ENCODE assay signal across 8 cellular contexts in the genomic region with DNA sequence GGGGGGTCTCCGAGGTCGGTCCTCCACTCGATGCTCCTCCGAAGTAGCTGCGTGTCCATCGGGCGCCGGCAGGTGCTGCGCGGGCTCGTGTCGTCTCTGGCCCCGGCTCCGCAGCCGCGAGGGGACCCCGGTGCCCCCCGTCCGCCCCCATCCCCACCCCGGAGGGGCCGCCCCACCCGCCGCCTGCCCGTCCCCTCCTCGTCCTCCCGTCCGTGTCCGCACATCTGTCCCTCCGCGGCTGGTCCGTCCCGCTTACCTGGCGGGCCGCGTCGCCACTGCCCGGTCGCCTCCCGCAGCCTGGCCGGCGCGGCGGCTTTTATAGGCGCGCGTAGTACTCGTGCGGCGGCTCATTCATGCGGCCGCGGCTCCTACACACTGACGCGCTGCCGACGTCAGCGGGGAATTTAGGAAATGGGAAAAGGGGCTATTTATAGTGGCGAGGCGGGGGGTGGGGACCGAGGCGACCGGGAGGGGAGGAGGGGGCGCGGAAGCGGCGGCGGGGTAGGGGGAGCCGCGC. TPM values are rescaled to one million over a fixed set of nuclear protein-coding genes. Genes with fewer than 3 reads are reported as not detected.
DNase-seq lines count a peak whose midpoint lies in the region; ATAC-seq and TF ChIP-seq lines count a peak whose summit lies in the region.

No MANE protein-coding gene starts in this region.

- no peak overlapping the region for H3K9ac ChIP-seq in colonic mucosa (ENCODE audit: low read depth in 2 of 2, low read length in 2 of 2)

- TF ChIP-seq CTCF in LNCaP clone FGC (IDR thresholded peaks at IDR 0.05; ENCODE audit: control insufficient read depth, extremely low read depth, insufficient read depth) (no peak), colonic mucosa (IDR thresholded peaks at IDR 0.05) (no peak)

- no peak for ATAC-seq in HG03432 (IDR thresholded peaks at IDR 0.05; ENCODE audit: unreplicated experiment)

- H3K36me3 ChIP-seq in colonic mucosa (no peaks in the 10 kb centered on the region), neuron (ENCODE audit: insufficient read depth, low read length) (peaks cover 3% of the 10 kb centered on the region)

- H3K27ac ChIP-seq in colonic mucosa: no peak overlapping the region

- peaks cover 9% of the 10 kb centered on the region for H3K4me1 ChIP-seq in colonic mucosa
- H3K4me1 ChIP-seq in neuron (ENCODE audit: insufficient read depth, low read length): peaks cover 27% of the 10 kb centered on the region

- H2AFZ ChIP-seq in neuron (ENCODE audit: low read depth, low read length): peak overlapping the region; percentile 51

- intact Hi-C loops in colonic mucosa (cut with DNase I): loop anchor here (10.0 kb wide), 1 partner anchor 224 kb away; no protein-coding TSS in a partner anchor
- intact Hi-C loops in posterior vena cava (cut with DNase I): no loop called here

- H3K9me3 ChIP-seq in colonic mucosa: no peaks in the 10 kb centered on the region
- H3K9me3 ChIP-seq in neuron (ENCODE audit: low read length): no peaks in the 10 kb centered on the region

- DNase-seq in DMS53 (lab: John Stamatoyannopoulos, UW): peak; percentile 82
- no peak for DNase-seq in LNCaP clone FGC (ENCODE audit: low read depth)
- no peak for DNase-seq in colonic mucosa
- DNase-seq in pons (ENCODE audit: low spot score): no peak
- DNase-seq in posterior vena cava (ENCODE audit: low spot score): no peak
- DNase-seq in GDM1 (lab: John Stamatoyannopoulos, UW): no peak

- H3K4me3 ChIP-seq in LNCaP clone FGC (ENCODE audit: low read depth, low read length) (peak overlapping the region; percentile 39), colonic mucosa (peak overlapping the region; percentile 60), neuron (ENCODE audit: low read length) (peak overlapping the region; percentile 47)

- H3K27me3 ChIP-seq in colonic mucosa (peaks cover 32% of the 10 kb centered on the region), neuron (ENCODE audit: insufficient read depth, low read length) (no peaks in the 10 kb centered on the region)

RNA-seq across cellular contexts. Expression of gene HIC1, which starts 4.0 kb away (rescaled TPM):
- total RNA-seq in colonic mucosa (10 to 100 TPM in 1 of 2 donors, 1 to 10 TPM in 1; 7.0 to 11.2 TPM), posterior vena cava (10 to 100 TPM; 41.3 to 64.2 TPM)

RNA-seq across cellular contexts. Expression of gene OVCA2, which starts 9.1 kb away (rescaled TPM):
- 10 to 100 TPM; 41.0 to 49.8 TPM for total RNA-seq in colonic mucosa
- 10 to 100 TPM; 17.4 to 21.2 TPM for total RNA-seq in posterior vena cava

RNA-seq across cellular contexts. Expression of gene DPH1, which starts 21.0 kb away (rescaled TPM):
- total RNA-seq in colonic mucosa: 10 to 100 TPM; 22.7 to 34.4 TPM
- 10 to 100 TPM; 26.5 to 27.9 TPM for total RNA-seq in posterior vena cava

RNA-seq across cellular contexts. Expression of gene RTN4RL1, which starts 25.8 kb away (rescaled TPM):
- under 1 TPM; 0.32 to 0.37 TPM for total RNA-seq in colonic mucosa
- 1 to 10 TPM; 1.3 to 4.3 TPM for total RNA-seq in posterior vena cava
